Comparison of ENCODE assay signal across 17 cellular contexts in the genomic region with DNA sequence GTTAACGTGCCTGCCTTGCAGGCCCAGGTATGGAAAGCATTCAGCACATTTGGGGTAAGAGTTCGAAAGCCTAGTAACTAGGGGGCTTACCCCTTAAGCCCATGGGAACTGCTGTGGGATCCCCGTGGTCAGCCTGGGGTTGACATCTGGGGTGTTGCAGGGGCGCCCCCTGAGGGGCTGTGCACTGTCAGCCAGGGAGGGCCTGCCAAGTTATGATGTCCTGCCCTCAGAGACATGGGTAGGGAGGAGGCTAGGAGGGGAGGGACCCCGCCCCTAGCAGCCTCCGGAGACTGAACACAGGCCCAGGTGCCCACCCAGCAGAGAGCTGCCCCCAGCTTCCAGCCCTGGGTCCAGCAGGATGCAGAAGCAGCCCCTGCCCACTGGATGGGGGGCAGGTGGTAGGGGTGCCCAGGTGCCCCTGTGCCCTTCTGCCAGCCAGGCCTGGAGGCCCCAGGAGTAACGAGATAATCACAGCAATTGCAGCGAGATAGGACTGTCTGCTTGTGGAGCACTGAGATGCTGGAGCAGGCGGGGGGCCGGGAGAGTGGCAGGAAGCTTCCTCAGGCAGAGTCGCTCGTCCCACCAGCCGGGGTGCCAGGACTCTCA.
"Had no signal": no experiment of that assay in that cellular context is flagged by ENCODE, and none has a peak within 500 bp of the region (broad histone marks: within the 10 kb centered on the region; RNA-seq: fewer than 3 reads in every experiment).

No MANE protein-coding gene starts in this region.

- H3K36me3 Mint-ChIP-seq: activated naive CD8-positive, alpha-beta T cell treated with anti-CD3 and anti-CD28 coated beads for 36 hours; mesothelial cell of epicardium; natural killer cell had no signal

- DNase-seq: activated naive CD4-positive, alpha-beta T cell treated with Interleukin-2 at 50 U/mL for 16 hours; activated naive CD8-positive, alpha-beta T cell treated with anti-CD3 and anti-CD28 coated beads for 36 hours; activated T-cell treated with anti-CD3 and anti-CD28 coated beads, Interleukin-2, amount 50 U/mL, for 48 hours; esophagus squamous epithelium; gastrocnemius medialis; hippocampal formation; left ventricle myocardium inferior; natural killer cell; ovary; stimulated activated CD4-positive, alpha-beta T cell treated with anti-CD3 and anti-CD28 coated beads, Interleukin-4, amount 100 ng/mL, for 1 hour; stomach had no signal

- H3K9me3 ChIP-seq: breast epithelium, esophagus squamous epithelium, gastrocnemius medialis, left ventricle myocardium inferior, ovary, prostate gland, stomach, suprapubic skin, tibial nerve had no signal

- H3K27me3 ChIP-seq: breast epithelium, gastrocnemius medialis, ovary, suprapubic skin, tibial nerve had no signal

- H3K27ac Mint-ChIP-seq: activated naive CD8-positive, alpha-beta T cell treated with anti-CD3 and anti-CD28 coated beads for 36 hours; mesothelial cell of epicardium; natural killer cell had no signal

- ATAC-seq: gastrocnemius medialis, natural killer cell had no signal

- H3K4me3 ChIP-seq: breast epithelium, coronary artery, esophagus squamous epithelium, gastrocnemius medialis, left ventricle myocardium inferior, ovary, prostate gland, stomach, suprapubic skin, tibial nerve had no signal

- H3K36me3 ChIP-seq: breast epithelium, esophagus squamous epithelium, gastrocnemius medialis, left ventricle myocardium inferior, ovary, prostate gland, stomach, suprapubic skin, tibial nerve had no signal

- H3K27ac ChIP-seq: breast epithelium, coronary artery, esophagus squamous epithelium, gastrocnemius medialis, left ventricle myocardium inferior, ovary, prostate gland, stomach, suprapubic skin, tibial nerve had no signal

- H3K9me3 Mint-ChIP-seq: activated naive CD8-positive, alpha-beta T cell treated with anti-CD3 and anti-CD28 coated beads for 36 hours; mesothelial cell of epicardium; natural killer cell had no signal

- H3K4me1 ChIP-seq: breast epithelium, esophagus squamous epithelium, left ventricle myocardium inferior, prostate gland, suprapubic skin, tibial nerve had no signal

- H3K4me3 Mint-ChIP-seq: activated naive CD8-positive, alpha-beta T cell treated with anti-CD3 and anti-CD28 coated beads for 36 hours; mesothelial cell of epicardium; natural killer cell had no signal

- H3K4me1 Mint-ChIP-seq: activated naive CD8-positive, alpha-beta T cell treated with anti-CD3 and anti-CD28 coated beads for 36 hours; natural killer cell had no signal
